8 cellular contexts compared by ENCODE assay signal in the genomic region with DNA sequence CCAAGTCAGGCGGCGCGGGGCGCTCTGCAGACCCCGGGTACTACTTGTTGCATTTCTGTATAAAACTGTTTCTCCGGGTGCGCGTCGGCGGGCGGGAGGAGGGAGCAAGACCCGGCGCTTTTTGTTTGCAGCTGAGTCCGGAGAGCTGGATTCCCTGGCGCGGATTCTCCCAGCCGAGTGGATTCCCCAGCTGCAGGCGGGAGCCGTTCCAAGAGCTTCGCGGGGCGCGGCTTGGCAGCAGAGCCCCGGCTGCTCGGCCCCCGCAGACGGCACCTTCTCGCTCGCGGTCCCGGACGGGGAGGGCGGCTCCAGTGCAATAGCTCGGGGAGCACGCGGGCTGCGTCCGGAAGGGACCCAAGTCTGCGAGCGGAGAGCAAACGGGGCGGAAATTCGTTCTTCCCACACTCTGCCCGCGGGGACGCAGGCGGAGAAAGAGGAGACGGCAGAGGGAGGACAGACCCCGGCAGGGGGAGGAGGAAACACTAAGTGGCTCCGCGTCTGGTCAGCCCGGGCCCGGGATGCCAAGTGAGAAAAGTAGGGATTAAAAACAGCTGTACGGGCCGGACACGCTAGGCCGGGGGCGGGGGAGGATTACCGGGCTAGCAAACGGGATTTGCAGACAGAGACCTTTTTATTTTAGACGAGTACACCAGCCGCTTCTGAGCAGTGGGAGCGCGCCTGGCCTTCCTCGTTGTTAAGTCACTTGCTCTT. TPM values are rescaled to one million over a fixed set of nuclear protein-coding genes. Genes with fewer than 3 reads are reported as not detected.
DNase-seq lines count a peak whose midpoint lies in the region; ATAC-seq and TF ChIP-seq lines count a peak whose summit lies in the region.

A gene with protein sequence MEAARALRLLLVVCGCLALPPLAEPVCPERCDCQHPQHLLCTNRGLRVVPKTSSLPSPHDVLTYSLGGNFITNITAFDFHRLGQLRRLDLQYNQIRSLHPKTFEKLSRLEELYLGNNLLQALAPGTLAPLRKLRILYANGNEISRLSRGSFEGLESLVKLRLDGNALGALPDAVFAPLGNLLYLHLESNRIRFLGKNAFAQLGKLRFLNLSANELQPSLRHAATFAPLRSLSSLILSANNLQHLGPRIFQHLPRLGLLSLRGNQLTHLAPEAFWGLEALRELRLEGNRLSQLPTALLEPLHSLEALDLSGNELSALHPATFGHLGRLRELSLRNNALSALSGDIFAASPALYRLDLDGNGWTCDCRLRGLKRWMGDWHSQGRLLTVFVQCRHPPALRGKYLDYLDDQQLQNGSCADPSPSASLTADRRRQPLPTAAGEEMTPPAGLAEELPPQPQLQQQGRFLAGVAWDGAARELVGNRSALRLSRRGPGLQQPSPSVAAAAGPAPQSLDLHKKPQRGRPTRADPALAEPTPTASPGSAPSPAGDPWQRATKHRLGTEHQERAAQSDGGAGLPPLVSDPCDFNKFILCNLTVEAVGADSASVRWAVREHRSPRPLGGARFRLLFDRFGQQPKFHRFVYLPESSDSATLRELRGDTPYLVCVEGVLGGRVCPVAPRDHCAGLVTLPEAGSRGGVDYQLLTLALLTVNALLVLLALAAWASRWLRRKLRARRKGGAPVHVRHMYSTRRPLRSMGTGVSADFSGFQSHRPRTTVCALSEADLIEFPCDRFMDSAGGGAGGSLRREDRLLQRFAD (minus strand): TSS at position 96 of the 711 bp plus-strand sequence. CDS start 284 bp downstream, outside the sequence.

- H3K9ac ChIP-seq in H9 (ENCODE audit: extremely low read depth, insufficient read length, low read length) = no peak within 1 kb of the TSS
- H3K9ac ChIP-seq in parathyroid adenoma = no peak within 1 kb of the TSS

- H3K36me3 Mint-ChIP-seq in H9 (ENCODE audit: insufficient read depth in 1 of 3, low read depth in 3 of 3) = peaks cover 0 to 6% (median 2%) of the 10 kb centered on the region in 3 experiments; a peak in 4 of 7 replicates

- H2BK120ac ChIP-seq in H9 (ENCODE audit: low read depth, low read length, poor library complexity, severe bottlenecking) = no peak within 1 kb of the TSS

- H4K91ac ChIP-seq in H9 (ENCODE audit: insufficient read length, low read depth, low read length) = no peak within 1 kb of the TSS

- H2BK20ac ChIP-seq in H9 (ENCODE audit: low read depth, low read length, poor library complexity, severe bottlenecking) = no peak within 1 kb of the TSS

- H3K14ac ChIP-seq in H9 (ENCODE audit: insufficient read depth, low read length) = peak within 1 kb of the TSS; percentile 68; the same call in 1 of the 2 replicates

- H2BK15ac ChIP-seq in H9 (ENCODE audit: low read depth, low read length) = no peak within 1 kb of the TSS

- H2AFZ ChIP-seq in H9 (ENCODE audit: low read length) (no peak within 1 kb of the TSS), parathyroid adenoma (peak within 1 kb of the TSS; percentile 97)

- in situ Hi-C loops in astrocyte of the cerebellum (cut with HindIII; ENCODE audit: low sequenced_read_pairs) = no loop called here

- H3K4me2 ChIP-seq in H9 (ENCODE audit: insufficient read depth, insufficient read length, low read length) (peak within 1 kb of the TSS; percentile 53), parathyroid adenoma (ENCODE audit: low read length) (peak within 1 kb of the TSS; percentile 83)

- TF ChIP-seq CTCF in H9 (conservative IDR thresholded peaks at IDR 0.05) = no peak
- no peak for TF ChIP-seq CTCF in astrocyte of the cerebellum (IDR thresholded peaks at IDR 0.05; ENCODE audit: low read depth, low read length, missing control alignments)
- TF ChIP-seq CTCF in parathyroid adenoma (IDR thresholded peaks at IDR 0.05) = no peak

- no peak within 1 kb of the TSS for H2AK5ac ChIP-seq in H9 (ENCODE audit: insufficient read length, low read length)

- DNase-seq in AG08396 (ENCODE audit: low spot score) = peak; percentile 78
- peak; percentile 67 for DNase-seq in H9
- peak; percentile 24 for DNase-seq in astrocyte of the cerebellum (ENCODE audit: low read depth)
- peak; percentile 43 for DNase-seq in hepatic stellate cell (ENCODE audit: low spot score)
- no peak for DNase-seq in NCI-H1436 treated with DMSO at 0.1 percent for 48 hours (lab: John Stamatoyannopoulos, UW)
- no peak for DNase-seq in HT-29 (ENCODE audit: low spot score)

- H3K4ac ChIP-seq in H9 (ENCODE audit: low read depth, low read length) = no peak within 1 kb of the TSS

- no peaks in the 10 kb centered on the region for H3K36me3 ChIP-seq in parathyroid adenoma (ENCODE audit: control insufficient read depth, insufficient read depth, low read length)

- H2BK12ac ChIP-seq in H9 (ENCODE audit: insufficient read length, low read depth, low read length) = no peak within 1 kb of the TSS

- peaks cover 0 to 7% of the 10 kb centered on the region in 2 experiments; a peak in 1 of 5 replicates for H3K9me3 Mint-ChIP-seq in H9

- H3K4me3 ChIP-seq in astrocyte of the cerebellum (ENCODE audit: low read depth, low read length) = peak within 1 kb of the TSS; percentile 46
- peak within 1 kb of the TSS; percentile 67 for H3K4me3 ChIP-seq in parathyroid adenoma (ENCODE audit: low read depth, low read length)

- H3K9me3 ChIP-seq in H9 (ENCODE audit: control insufficient read depth, low read depth, low read length) (no peaks in the 10 kb centered on the region), parathyroid adenoma (ENCODE audit: control insufficient read depth, low read length) (no peaks in the 10 kb centered on the region)

- H3K79me1 ChIP-seq in H9 (ENCODE audit: insufficient read depth, low read depth, low read length, poor library complexity, severe bottlenecking) = no peaks in the 10 kb centered on the region

- no peak within 1 kb of the TSS for H3K23ac ChIP-seq in H9 (ENCODE audit: insufficient read length, low read depth, low read length)

- no peak for ATAC-seq in HG03159 (IDR thresholded peaks at IDR 0.05; ENCODE audit: unreplicated experiment)

- H3K4me1 Mint-ChIP-seq in H9 = peaks cover 35 to 39% of the 10 kb centered on the region in 2 experiments

- H3K27ac Mint-ChIP-seq in H9 = peak within 1 kb of the TSS in 1 of 3 experiments; percentile 11; a peak in 1 of 7 replicates

- H4K5ac ChIP-seq in H9 (ENCODE audit: insufficient read length, low read depth, low read length) = no peak within 1 kb of the TSS

- no peak within 1 kb of the TSS for H2BK5ac ChIP-seq in H9 (ENCODE audit: insufficient read length, low read length)

- H3K27me3 ChIP-seq in H9 (ENCODE audit: insufficient read depth, low read length) = peaks cover 11% of the 10 kb centered on the region; the same call in 1 of the 2 replicates
- H3K27me3 ChIP-seq in parathyroid adenoma (ENCODE audit: control insufficient read depth, insufficient read depth, low read length) = no peaks in the 10 kb centered on the region

- H4K8ac ChIP-seq in H9 (replicated peaks; ENCODE audit: insufficient read length, low read depth, low read length) = no peak within 1 kb of the TSS

- WGBS in H9 (ENCODE audit: extremely low coverage, insufficient read length, low lambda C conversion rate) = no CpG with 5 or more reads among the region's 65 CpGs

- peaks cover 63% of the 10 kb centered on the region for H3K27me3 Mint-ChIP-seq in H9 (ENCODE audit: low read depth)

- H3K4me1 ChIP-seq in H9 (ENCODE audit: insufficient read depth, low read length) (peaks cover 10% of the 10 kb centered on the region; the same call in 1 of the 2 replicates), parathyroid adenoma (no peaks in the 10 kb centered on the region)

- peak within 1 kb of the TSS; percentile 66 to 82 for H3K4me3 Mint-ChIP-seq in H9

- no peak within 1 kb of the TSS for H3K27ac ChIP-seq in H9 (ENCODE audit: insufficient read length, low read depth, low read length)
- H3K27ac ChIP-seq in parathyroid adenoma = peak within 1 kb of the TSS; percentile 70

- no peak within 1 kb of the TSS for H3K56ac ChIP-seq in H9 (ENCODE audit: insufficient read length, low read depth, low read length)

- H3K79me2 ChIP-seq in H9 (ENCODE audit: insufficient read depth, low read length) (no peaks in the 10 kb centered on the region), parathyroid adenoma (no peaks in the 10 kb centered on the region)

- no peak within 1 kb of the TSS for H3T11ph ChIP-seq in H9 (ENCODE audit: low read length)

- H3K23me2 ChIP-seq in H9 (ENCODE audit: insufficient read length, low read depth, low read length, poor library complexity, severe bottlenecking) = peaks cover 35% of the 10 kb centered on the region

- peak within 1 kb of the TSS; percentile 25 for H3K18ac ChIP-seq in H9 (ENCODE audit: insufficient read length, low read depth, low read length)

- no peaks in the 10 kb centered on the region for H4K20me1 ChIP-seq in H9 (ENCODE audit: control insufficient read depth, insufficient read depth, insufficient read length)

RNA-seq across cellular contexts. Expression of the gene that starts here (rescaled TPM):
- 3.1 and 3.3 TPM in 2 replicates for total RNA-seq in H9 (2021)
- 0.03 TPM in 1 of 2 replicates, not detected in the other for total RNA-seq in HT-29 (2014; rRNA removed; shearing (Covaris generic))

Comparison
In these comparisons a context has a peak if more than half of its experiments do, and no peak if none do; other contexts are left out.
1. DNase-seq: peak in AG08396 (single experiment), H9 (single experiment), astrocyte of the cerebellum (single experiment) and hepatic stellate cell (single experiment); none in NCI-H1436 treated with DMSO at 0.1 percent for 48 hours (single experiment) and HT-29 (single experiment).